ENCODE assay signal across 24 cellular contexts in genomic region chr15:89778861-89779260, GRCh38. TPM values are rescaled to one million over a fixed set of nuclear protein-coding genes. Genes with fewer than 3 reads are reported as not detected.
"Had no signal": no experiment of that assay in that cellular context is flagged by ENCODE, and none has a peak within 500 bp of the region (broad histone marks: within the 10 kb centered on the region; RNA-seq: fewer than 3 reads in every experiment).

No MANE protein-coding gene starts in this region.

- H3K36me3 ChIP-seq: adrenal gland, ascending aorta, lower lobe of right lung, prostate gland had no signal

- H3K4me3 Mint-ChIP-seq: activated CD4-positive, alpha-beta T cell treated with anti-CD3 and anti-CD28 coated beads, Interleukin-2, amount 10 ng/mL, durations not matched to agents 7 days and 5 days; activated CD8-positive, alpha-beta T cell treated with anti-CD3 and anti-CD28 coated beads for 36 hours; activated naive CD8-positive, alpha-beta T cell had no signal

- H3K27ac ChIP-seq: adrenal gland, ascending aorta, brain microvascular endothelial cell, epithelial cell of prostate, lower lobe of right lung, VCaP had no signal

- DNase-seq: activated CD4-positive, alpha-beta T cell treated with anti-CD3 and anti-CD28 coated beads, Interleukin-2, amount 10 ng/mL, durations not matched to agents 7 days and 5 days; activated CD8-positive, alpha-beta T cell treated with anti-CD3 and anti-CD28 coated beads for 36 hours; activated gamma-delta T cell treated with Interleukin-2 at 50 U/mL for 16 hours; activated T-cell treated with anti-CD3 and anti-CD28 coated beads, Interleukin-2, amount 50 U/mL, for 1 hour; adrenal gland; brain microvascular endothelial cell; central memory CD4-positive, alpha-beta T cell; foreskin fibroblast; lower lobe of right lung; natural killer cell; stimulated activated CD4-positive, alpha-beta T cell treated with anti-CD3 and anti-CD28 coated beads, Interleukin-4, amount 100 ng/mL, for 1 hour; stimulated activated naive CD4-positive, alpha-beta T cell treated with Interleukin-2 at 50 U/mL for 16 hours had no signal

- H3K4me1 Mint-ChIP-seq: natural killer cell had no signal

- H3K9me3 Mint-ChIP-seq: activated CD4-positive, alpha-beta T cell treated with anti-CD3 and anti-CD28 coated beads, Interleukin-2, amount 10 ng/mL, durations not matched to agents 7 days and 5 days; activated CD8-positive, alpha-beta T cell treated with anti-CD3 and anti-CD28 coated beads for 36 hours; natural killer cell had no signal

- H3K36me3 Mint-ChIP-seq: activated naive CD8-positive, alpha-beta T cell; natural killer cell had no signal

- H3K27me3 ChIP-seq: adrenal gland, ascending aorta, brain microvascular endothelial cell had no signal

- H3K9me3 ChIP-seq: adrenal gland, ascending aorta, lower lobe of right lung, prostate gland had no signal

- ATAC-seq: activated CD4-positive, CD25-positive, alpha-beta regulatory T cell treated with anti-CD3 and anti-CD28 coated beads, Interleukin-2, amount 50 U/mL, for 24 hours; activated CD8-positive, alpha-beta T cell treated with anti-CD3 and anti-CD28 coated beads for 36 hours; left lobe of liver; lower lobe of right lung; natural killer cell had no signal

- H3K4me3 ChIP-seq: adrenal gland, ascending aorta, lower lobe of right lung, prostate gland had no signal

- H3K27ac Mint-ChIP-seq: activated CD4-positive, alpha-beta T cell treated with anti-CD3 and anti-CD28 coated beads, Interleukin-2, amount 10 ng/mL, durations not matched to agents 7 days and 5 days; activated CD8-positive, alpha-beta T cell treated with anti-CD3 and anti-CD28 coated beads for 36 hours; activated naive CD8-positive, alpha-beta T cell; natural killer cell had no signal

RNA-seq across cellular contexts. Expression of gene MESP2, which starts 2.7 kb away (rescaled TPM):
- total RNA-seq: activated CD4-positive, alpha-beta T cell treated with anti-CD3 and anti-CD28 coated beads, Interleukin-2, amount 10 ng/mL, durations not matched to agents 7 days and 5 days; activated CD8-positive, alpha-beta T cell treated with anti-CD3 and anti-CD28 coated beads for 36 hours; ascending aorta; lower lobe of right lung; natural killer cell; osteocyte; T-helper 2 cell treated with Interferon-gamma antibody and Interleukin-4, amounts not matched to agents 100 ng/mL and 5 ng/mL, for 36 hours; ureter had no signal
- polyA plus RNA-seq: fibroblast of lung had no signal

RNA-seq across cellular contexts. Expression of gene MESP1, which starts 27.8 kb away (rescaled TPM):
- polyA plus RNA-seq: fibroblast of lung, keratinocyte had no signal

RNA-seq across cellular contexts. Expression of gene ANPEP, which starts 35.8 kb away (rescaled TPM):
- total RNA-seq: activated CD8-positive, alpha-beta T cell treated with anti-CD3 and anti-CD28 coated beads for 36 hours had no signal
